ENCODE assay signal across 13 cellular contexts in genomic region chr9:38016375-38017120, GRCh38. TPM values are rescaled to one million over a fixed set of nuclear protein-coding genes. Genes with fewer than 3 reads are reported as not detected.
A peak's percentile ranks its signal among the peaks of the same experiment; 100 is the strongest.
DNase-seq lines count a peak whose midpoint lies in the region; ATAC-seq and TF ChIP-seq lines count a peak whose summit lies in the region.
"Had no signal": no experiment of that assay in that cellular context is flagged by ENCODE, and none has a peak within 500 bp of the region (broad histone marks: within the 10 kb centered on the region; RNA-seq: fewer than 3 reads in every experiment).

No MANE protein-coding gene starts in this region.

- H3K4me3 ChIP-seq in AG10803 (ENCODE audit: low read length) (peak overlapping the region; percentile 26), fibroblast of villous mesenchyme (ENCODE audit: low read depth, low read length) (no peak overlapping the region), osteoblast (ENCODE audit: insufficient read depth, low read length) (peak overlapping the region; percentile 16)
- H3K4me3 ChIP-seq: BLaER1 treated with 17β-estradiol and CSF1 and Interleukin-3, amounts not matched to agents 10 nM and 100 nM had no signal

- H3K27me3 ChIP-seq in osteoblast (ENCODE audit: insufficient read depth, low read length): no peaks in the 10 kb centered on the region
- H3K27me3 ChIP-seq: BLaER1 treated with 17β-estradiol and CSF1 and Interleukin-3, amounts not matched to agents 10 nM and 100 nM had no signal

- peak overlapping the region; percentile 72 for H3K27ac ChIP-seq in osteoblast (ENCODE audit: low read depth, low read length)
- H3K27ac ChIP-seq: BLaER1 treated with 17β-estradiol and CSF1 and Interleukin-3, amounts not matched to agents 10 nM and 100 nM; WERI-Rb-1 had no signal

- H3K27me3 Mint-ChIP-seq in activated T-helper 1 cell treated with anti-CD3 and anti-CD28 coated beads, Interleukin-12 subunit alpha, Interleukin-12 subunit beta, Interleukin-2, Interleukin-4 antibody, amounts not matched to agents 30 ng/mL and 10 ng/mL and 1 ng/mL, durations not matched to agents 14 hours and 24 hours and 36 hours (ENCODE audit: insufficient read depth): no peaks in the 10 kb centered on the region

- peak overlapping the region; percentile 56 for H3K4me2 ChIP-seq in osteoblast (ENCODE audit: insufficient read depth, low read length)
- H3K4me2 ChIP-seq: BLaER1 treated with 17β-estradiol and CSF1 and Interleukin-3, amounts not matched to agents 10 nM and 100 nM had no signal

- no peaks in the 10 kb centered on the region for H3K4me1 Mint-ChIP-seq in activated T-helper 1 cell treated with anti-CD3 and anti-CD28 coated beads, Interleukin-12 subunit alpha, Interleukin-12 subunit beta, Interleukin-2, Interleukin-4 antibody, amounts not matched to agents 30 ng/mL and 10 ng/mL and 1 ng/mL, durations not matched to agents 14 hours and 24 hours and 36 hours (ENCODE audit: low read depth)
- H3K4me1 Mint-ChIP-seq: central memory CD8-positive, alpha-beta T cell; natural killer cell had no signal

- no peaks in the 10 kb centered on the region for H3K9me3 Mint-ChIP-seq in activated T-helper 1 cell treated with anti-CD3 and anti-CD28 coated beads, Interleukin-12 subunit alpha, Interleukin-12 subunit beta, Interleukin-2, Interleukin-4 antibody, amounts not matched to agents 30 ng/mL and 10 ng/mL and 1 ng/mL, durations not matched to agents 14 hours and 24 hours and 36 hours
- H3K9me3 Mint-ChIP-seq: central memory CD8-positive, alpha-beta T cell; natural killer cell; stimulated activated naive B cell treated with anti-CD40 and anti-IgM and Interleukin-4, amounts not matched to agents 10 μg/mL and 1 μg/mL and 100 μg/mL, for 72 hours had no signal

- H4K20me1 ChIP-seq in osteoblast (ENCODE audit: insufficient read depth, low read length): peaks cover 8% of the 10 kb centered on the region

- H2AFZ ChIP-seq in osteoblast (ENCODE audit: low read length): no peak overlapping the region

- ATAC-seq in SK-N-SH treated with all-trans-retinoic acid at 6 μM for 48 hours: peak; percentile 8; the same call in 2 of the 3 replicates
- no peak for ATAC-seq in GM21360 (IDR thresholded peaks at IDR 0.05; ENCODE audit: unreplicated experiment)
- no peak for ATAC-seq in HG03442 (IDR thresholded peaks at IDR 0.05; ENCODE audit: unreplicated experiment)
- ATAC-seq in HG02852 (IDR thresholded peaks at IDR 0.05; ENCODE audit: unreplicated experiment): no peak
- ATAC-seq: natural killer cell; stimulated activated naive B cell treated with anti-CD40 and anti-IgM and Interleukin-4, amounts not matched to agents 10 μg/mL and 1 μg/mL and 100 μg/mL, for 72 hours had no signal

- H3K36me3 Mint-ChIP-seq in activated T-helper 1 cell treated with anti-CD3 and anti-CD28 coated beads, Interleukin-12 subunit alpha, Interleukin-12 subunit beta, Interleukin-2, Interleukin-4 antibody, amounts not matched to agents 30 ng/mL and 10 ng/mL and 1 ng/mL, durations not matched to agents 14 hours and 24 hours and 36 hours (ENCODE audit: low read depth): no peaks in the 10 kb centered on the region
- H3K36me3 Mint-ChIP-seq: natural killer cell had no signal

- H3K4me3 Mint-ChIP-seq in activated T-helper 1 cell treated with anti-CD3 and anti-CD28 coated beads, Interleukin-12 subunit alpha, Interleukin-12 subunit beta, Interleukin-2, Interleukin-4 antibody, amounts not matched to agents 30 ng/mL and 10 ng/mL and 1 ng/mL, durations not matched to agents 14 hours and 24 hours and 36 hours: no peak overlapping the region
- H3K4me3 Mint-ChIP-seq: central memory CD8-positive, alpha-beta T cell; natural killer cell had no signal

- H3K4me1 ChIP-seq in osteoblast (ENCODE audit: insufficient read depth, low read length): peaks cover 50% of the 10 kb centered on the region

- intact Hi-C loops in activated T-helper 1 cell treated with anti-CD3 and anti-CD28 coated beads, Interleukin-12 subunit alpha, Interleukin-12 subunit beta, Interleukin-2, Interleukin-4 antibody, amounts not matched to agents 30 ng/mL and 10 ng/mL and 1 ng/mL, durations not matched to agents 14 hours and 24 hours and 36 hours (cut with micrococcal nuclease): no loop called here

- peaks cover 34% of the 10 kb centered on the region for H3K79me2 ChIP-seq in osteoblast (ENCODE audit: insufficient read depth, low read length)

- no peaks in the 10 kb centered on the region for H3K9me3 ChIP-seq in osteoblast (ENCODE audit: low read depth, low read length)
- H3K9me3 ChIP-seq: BLaER1 treated with 17β-estradiol and CSF1 and Interleukin-3, amounts not matched to agents 10 nM and 100 nM had no signal

- H3K27ac Mint-ChIP-seq in activated T-helper 1 cell treated with anti-CD3 and anti-CD28 coated beads, Interleukin-12 subunit alpha, Interleukin-12 subunit beta, Interleukin-2, Interleukin-4 antibody, amounts not matched to agents 30 ng/mL and 10 ng/mL and 1 ng/mL, durations not matched to agents 14 hours and 24 hours and 36 hours: no peak overlapping the region
- H3K27ac Mint-ChIP-seq: natural killer cell had no signal

- no peak for TF ChIP-seq CTCF in AG10803 (conservative IDR thresholded peaks at IDR 0.05; ENCODE audit: low read length)
- no peak for TF ChIP-seq CTCF in fibroblast of villous mesenchyme (IDR thresholded peaks at IDR 0.05; ENCODE audit: insufficient read depth, low read depth, low read length)
- no peak for TF ChIP-seq CTCF in osteoblast (IDR thresholded peaks at IDR 0.05; ENCODE audit: extremely low read depth, low read depth, low read length)

- H3K36me3 ChIP-seq in osteoblast (ENCODE audit: insufficient read depth, low read length): peaks cover 10% of the 10 kb centered on the region

- peak; percentile 93 for DNase-seq in AG10803 (ENCODE audit: low read depth)
- DNase-seq in fibroblast of villous mesenchyme (ENCODE audit: low read depth): peak; percentile 68
- DNase-seq in osteoblast (ENCODE audit: insufficient read length, low spot score, missing footprints): peak; percentile 86
- DNase-seq in activated T-helper 1 cell treated with anti-CD3 and anti-CD28 coated beads, Interleukin-12 subunit alpha, Interleukin-12 subunit beta, Interleukin-2, Interleukin-4 antibody, amounts not matched to agents 30 ng/mL and 10 ng/mL and 1 ng/mL, durations not matched to agents 14 hours and 24 hours and 36 hours (ENCODE audit: low spot score): no peak
- DNase-seq: natural killer cell; stimulated activated naive B cell treated with anti-CD40 and anti-IgM and Interleukin-4, amounts not matched to agents 10 μg/mL and 1 μg/mL and 100 μg/mL, for 72 hours; WERI-Rb-1 had no signal

TF ChIP-seq in SK-N-SH treated with all-trans-retinoic acid at 6 μM for 48 hours, 23 proteins besides CTCF, POLR2A, EP300 and RAD21:
- TF ChIP-seq BACH2 (CRISPR knock-in tag; IDR thresholded peaks at IDR 0.05; ENCODE audit: borderline replicate concordance) (no peak), CSDC2 (CRISPR knock-in tag; IDR thresholded peaks at IDR 0.05) (no peak), ZNF565 (CRISPR knock-in tag; conservative IDR thresholded peaks at IDR 0.05; ENCODE audit: low read depth) (0 out of 2 replicates have a peak, but pooled peaks have one; percentile 21), PATZ1 (CRISPR knock-in tag; IDR thresholded peaks at IDR 0.05; ENCODE audit: borderline replicate concordance) (no peak)

RNA-seq across cellular contexts. Expression of gene SHB, which starts 52.5 kb away (rescaled TPM):
- total RNA-seq in fibroblast of villous mesenchyme (16.8 and 19.9 TPM in 2 replicates), osteoblast (8.8 and 9.4 TPM in 2 replicates)
- total RNA-seq in activated T-helper 1 cell treated with anti-CD3 and anti-CD28 coated beads, Interleukin-12 subunit alpha, Interleukin-12 subunit beta, Interleukin-2, Interleukin-4 antibody, amounts not matched to agents 30 ng/mL and 10 ng/mL and 1 ng/mL, durations not matched to agents 14 hours and 24 hours and 36 hours: 1.2 and 1.7 TPM in 2 replicates
